Comparison of ENCODE assay signal across 2 cellular contexts in the genomic region with DNA sequence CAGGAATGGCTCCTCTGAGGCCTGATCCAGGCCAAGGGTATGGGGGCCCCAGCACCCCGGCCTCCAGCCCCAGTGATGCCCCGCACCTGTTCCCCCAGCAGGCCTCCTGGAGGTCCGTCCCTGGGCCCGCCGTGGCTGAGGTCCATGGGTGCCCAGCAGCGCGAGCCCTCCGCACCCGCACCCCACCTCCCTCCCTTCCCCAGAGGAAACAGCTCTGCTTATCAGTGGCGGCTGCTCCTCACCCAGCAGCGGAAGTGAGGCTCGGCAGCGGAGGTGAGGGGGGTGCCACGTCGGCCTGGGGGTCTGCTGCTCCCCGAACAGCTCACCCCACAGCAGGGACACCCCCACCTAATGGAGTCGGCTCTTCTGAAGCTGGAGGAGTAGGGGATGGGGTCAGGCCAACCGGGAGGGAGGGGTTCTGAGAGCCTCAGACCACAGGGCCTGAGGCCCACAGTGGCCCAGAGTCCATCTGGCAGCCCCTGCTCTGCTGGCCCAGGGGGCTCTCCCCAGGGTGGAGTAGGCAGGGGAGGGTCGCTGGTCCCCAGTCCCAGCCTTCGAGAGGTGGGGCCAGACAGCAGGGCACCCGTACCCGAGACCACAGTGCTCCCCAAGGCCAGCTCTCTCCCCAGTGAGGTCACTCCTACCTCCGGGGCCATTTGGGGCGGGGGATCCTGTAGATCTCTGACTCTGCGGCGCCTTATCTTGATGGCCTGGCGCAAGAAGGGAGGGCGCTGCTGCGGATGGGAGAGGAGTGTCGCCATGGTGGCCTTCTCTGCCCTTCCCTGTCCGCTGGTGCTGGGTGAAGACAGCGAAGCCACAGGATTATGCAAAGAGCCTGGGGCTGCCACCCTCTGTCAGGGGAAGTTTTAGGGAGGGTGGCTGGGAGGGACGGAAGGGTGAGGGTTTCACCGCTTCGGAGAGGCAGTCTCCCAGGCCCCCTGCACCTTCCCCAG.
TF ChIP-seq lines count a peak whose summit lies in the region.

A gene (minus strand): TSS at position 828 of the 953 bp plus-strand sequence. CDS start 67 bp downstream, at position 761.

TF ChIP-seq in HEK293, 187 proteins besides CTCF, POLR2A, EP300 and RAD21 (continued from another document):
- TF ChIP-seq, protein P1, sequence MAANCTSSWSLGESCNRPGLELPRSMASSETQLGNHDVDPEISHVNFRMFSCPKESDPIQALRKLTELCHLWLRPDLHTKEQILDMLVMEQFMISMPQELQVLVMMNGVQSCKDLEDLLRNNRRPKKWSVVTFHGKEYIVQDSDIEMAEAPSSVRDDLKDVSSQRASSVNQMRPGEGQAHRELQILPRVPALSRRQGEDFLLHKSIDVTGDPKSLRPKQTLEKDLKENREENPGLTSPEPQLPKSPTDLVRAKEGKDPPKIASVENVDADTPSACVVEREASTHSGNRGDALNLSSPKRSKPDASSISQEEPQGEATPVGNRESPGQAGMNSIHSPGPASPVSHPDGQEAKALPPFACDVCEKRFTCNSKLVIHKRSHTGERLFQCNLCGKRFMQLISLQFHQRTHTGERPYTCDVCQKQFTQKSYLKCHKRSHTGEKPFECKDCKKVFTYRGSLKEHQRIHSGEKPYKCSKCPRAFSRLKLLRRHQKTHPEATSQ (tag by site-specific recombination; IDR thresholded peaks at IDR 0.05): no peak
- TF ChIP-seq OSR2 (tag by site-specific recombination; IDR thresholded peaks at IDR 0.05): no peak
- TF ChIP-seq, protein P2, sequence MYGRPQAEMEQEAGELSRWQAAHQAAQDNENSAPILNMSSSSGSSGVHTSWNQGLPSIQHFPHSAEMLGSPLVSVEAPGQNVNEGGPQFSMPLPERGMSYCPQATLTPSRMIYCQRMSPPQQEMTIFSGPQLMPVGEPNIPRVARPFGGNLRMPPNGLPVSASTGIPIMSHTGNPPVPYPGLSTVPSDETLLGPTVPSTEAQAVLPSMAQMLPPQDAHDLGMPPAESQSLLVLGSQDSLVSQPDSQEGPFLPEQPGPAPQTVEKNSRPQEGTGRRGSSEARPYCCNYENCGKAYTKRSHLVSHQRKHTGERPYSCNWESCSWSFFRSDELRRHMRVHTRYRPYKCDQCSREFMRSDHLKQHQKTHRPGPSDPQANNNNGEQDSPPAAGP (tag by site-specific recombination; IDR thresholded peaks at IDR 0.05): peak; percentile 24; the same call in 1 of the 2 replicates

TF ChIP-seq in GM12878, 131 proteins besides CTCF, POLR2A, EP300 and RAD21 (continued from another document and continues in another):
- TF ChIP-seq, protein P3, sequence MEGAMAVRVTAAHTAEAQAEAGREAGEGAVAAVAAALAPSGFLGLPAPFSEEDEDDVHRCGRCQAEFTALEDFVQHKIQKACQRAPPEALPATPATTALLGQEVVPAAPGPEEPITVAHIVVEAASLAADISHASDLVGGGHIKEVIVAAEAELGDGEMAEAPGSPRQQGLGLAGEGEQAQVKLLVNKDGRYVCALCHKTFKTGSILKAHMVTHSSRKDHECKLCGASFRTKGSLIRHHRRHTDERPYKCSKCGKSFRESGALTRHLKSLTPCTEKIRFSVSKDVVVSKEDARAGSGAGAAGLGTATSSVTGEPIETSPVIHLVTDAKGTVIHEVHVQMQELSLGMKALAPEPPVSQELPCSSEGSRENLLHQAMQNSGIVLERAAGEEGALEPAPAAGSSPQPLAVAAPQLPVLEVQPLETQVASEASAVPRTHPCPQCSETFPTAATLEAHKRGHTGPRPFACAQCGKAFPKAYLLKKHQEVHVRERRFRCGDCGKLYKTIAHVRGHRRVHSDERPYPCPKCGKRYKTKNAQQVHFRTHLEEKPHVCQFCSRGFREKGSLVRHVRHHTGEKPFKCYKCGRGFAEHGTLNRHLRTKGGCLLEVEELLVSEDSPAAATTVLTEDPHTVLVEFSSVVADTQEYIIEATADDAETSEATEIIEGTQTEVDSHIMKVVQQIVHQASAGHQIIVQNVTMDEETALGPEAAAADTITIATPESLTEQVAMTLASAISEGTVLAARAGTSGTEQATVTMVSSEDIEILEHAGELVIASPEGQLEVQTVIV (IDR thresholded peaks at IDR 0.05; ENCODE audit: borderline replicate concordance, partially characterized antibody): no peak
- TF ChIP-seq, protein P4, sequence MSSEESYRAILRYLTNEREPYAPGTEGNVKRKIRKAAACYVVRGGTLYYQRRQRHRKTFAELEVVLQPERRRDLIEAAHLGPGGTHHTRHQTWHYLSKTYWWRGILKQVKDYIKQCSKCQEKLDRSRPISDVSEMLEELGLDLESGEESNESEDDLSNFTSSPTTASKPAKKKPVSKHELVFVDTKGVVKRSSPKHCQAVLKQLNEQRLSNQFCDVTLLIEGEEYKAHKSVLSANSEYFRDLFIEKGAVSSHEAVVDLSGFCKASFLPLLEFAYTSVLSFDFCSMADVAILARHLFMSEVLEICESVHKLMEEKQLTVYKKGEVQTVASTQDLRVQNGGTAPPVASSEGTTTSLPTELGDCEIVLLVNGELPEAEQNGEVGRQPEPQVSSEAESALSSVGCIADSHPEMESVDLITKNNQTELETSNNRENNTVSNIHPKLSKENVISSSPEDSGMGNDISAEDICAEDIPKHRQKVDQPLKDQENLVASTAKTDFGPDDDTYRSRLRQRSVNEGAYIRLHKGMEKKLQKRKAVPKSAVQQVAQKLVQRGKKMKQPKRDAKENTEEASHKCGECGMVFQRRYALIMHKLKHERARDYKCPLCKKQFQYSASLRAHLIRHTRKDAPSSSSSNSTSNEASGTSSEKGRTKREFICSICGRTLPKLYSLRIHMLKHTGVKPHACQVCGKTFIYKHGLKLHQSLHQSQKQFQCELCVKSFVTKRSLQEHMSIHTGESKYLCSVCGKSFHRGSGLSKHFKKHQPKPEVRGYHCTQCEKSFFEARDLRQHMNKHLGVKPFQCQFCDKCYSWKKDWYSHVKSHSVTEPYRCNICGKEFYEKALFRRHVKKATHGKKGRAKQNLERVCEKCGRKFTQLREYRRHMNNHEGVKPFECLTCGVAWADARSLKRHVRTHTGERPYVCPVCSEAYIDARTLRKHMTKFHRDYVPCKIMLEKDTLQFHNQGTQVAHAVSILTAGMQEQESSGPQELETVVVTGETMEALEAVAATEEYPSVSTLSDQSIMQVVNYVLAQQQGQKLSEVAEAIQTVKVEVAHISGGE (CRISPR knock-in tag; IDR thresholded peaks at IDR 0.05): no peak
- TF ChIP-seq HDAC6 (IDR thresholded peaks at IDR 0.05; ENCODE audit: unreplicated experiment): no peak
- TF ChIP-seq POLR2AphosphoS5 (IDR thresholded peaks at IDR 0.05; ENCODE audit: low read length): no peak
- no peak for TF ChIP-seq IRF4 (IDR thresholded peaks at IDR 0.05; ENCODE audit: low read depth, low read length)
- TF ChIP-seq, protein P5, sequence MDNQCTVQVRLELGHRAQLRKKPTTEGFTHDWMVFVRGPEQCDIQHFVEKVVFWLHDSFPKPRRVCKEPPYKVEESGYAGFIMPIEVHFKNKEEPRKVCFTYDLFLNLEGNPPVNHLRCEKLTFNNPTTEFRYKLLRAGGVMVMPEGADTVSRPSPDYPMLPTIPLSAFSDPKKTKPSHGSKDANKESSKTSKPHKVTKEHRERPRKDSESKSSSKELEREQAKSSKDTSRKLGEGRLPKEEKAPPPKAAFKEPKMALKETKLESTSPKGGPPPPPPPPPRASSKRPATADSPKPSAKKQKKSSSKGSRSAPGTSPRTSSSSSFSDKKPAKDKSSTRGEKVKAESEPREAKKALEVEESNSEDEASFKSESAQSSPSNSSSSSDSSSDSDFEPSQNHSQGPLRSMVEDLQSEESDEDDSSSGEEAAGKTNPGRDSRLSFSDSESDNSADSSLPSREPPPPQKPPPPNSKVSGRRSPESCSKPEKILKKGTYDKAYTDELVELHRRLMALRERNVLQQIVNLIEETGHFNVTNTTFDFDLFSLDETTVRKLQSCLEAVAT (IDR thresholded peaks at IDR 0.05): peak; percentile 54; the same call in 1 of the 2 replicates
- peak; percentile 90 for TF ChIP-seq SMARCA5 (IDR thresholded peaks at IDR 0.05)
- TF ChIP-seq, protein P6, sequence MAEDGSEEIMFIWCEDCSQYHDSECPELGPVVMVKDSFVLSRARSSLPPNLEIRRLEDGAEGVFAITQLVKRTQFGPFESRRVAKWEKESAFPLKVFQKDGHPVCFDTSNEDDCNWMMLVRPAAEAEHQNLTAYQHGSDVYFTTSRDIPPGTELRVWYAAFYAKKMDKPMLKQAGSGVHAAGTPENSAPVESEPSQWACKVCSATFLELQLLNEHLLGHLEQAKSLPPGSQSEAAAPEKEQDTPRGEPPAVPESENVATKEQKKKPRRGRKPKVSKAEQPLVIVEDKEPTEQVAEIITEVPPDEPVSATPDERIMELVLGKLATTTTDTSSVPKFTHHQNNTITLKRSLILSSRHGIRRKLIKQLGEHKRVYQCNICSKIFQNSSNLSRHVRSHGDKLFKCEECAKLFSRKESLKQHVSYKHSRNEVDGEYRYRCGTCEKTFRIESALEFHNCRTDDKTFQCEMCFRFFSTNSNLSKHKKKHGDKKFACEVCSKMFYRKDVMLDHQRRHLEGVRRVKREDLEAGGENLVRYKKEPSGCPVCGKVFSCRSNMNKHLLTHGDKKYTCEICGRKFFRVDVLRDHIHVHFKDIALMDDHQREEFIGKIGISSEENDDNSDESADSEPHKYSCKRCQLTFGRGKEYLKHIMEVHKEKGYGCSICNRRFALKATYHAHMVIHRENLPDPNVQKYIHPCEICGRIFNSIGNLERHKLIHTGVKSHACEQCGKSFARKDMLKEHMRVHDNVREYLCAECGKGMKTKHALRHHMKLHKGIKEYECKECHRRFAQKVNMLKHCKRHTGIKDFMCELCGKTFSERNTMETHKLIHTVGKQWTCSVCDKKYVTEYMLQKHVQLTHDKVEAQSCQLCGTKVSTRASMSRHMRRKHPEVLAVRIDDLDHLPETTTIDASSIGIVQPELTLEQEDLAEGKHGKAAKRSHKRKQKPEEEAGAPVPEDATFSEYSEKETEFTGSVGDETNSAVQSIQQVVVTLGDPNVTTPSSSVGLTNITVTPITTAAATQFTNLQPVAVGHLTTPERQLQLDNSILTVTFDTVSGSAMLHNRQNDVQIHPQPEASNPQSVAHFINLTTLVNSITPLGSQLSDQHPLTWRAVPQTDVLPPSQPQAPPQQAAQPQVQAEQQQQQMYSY (CRISPR knock-in tag; IDR thresholded peaks at IDR 0.05): no peak
- no peak for TF ChIP-seq ZNF274 (IDR thresholded peaks at IDR 0.05; ENCODE audit: insufficient read depth, insufficient read length)
- no peak for TF ChIP-seq FOXK2 (IDR thresholded peaks at IDR 0.05)
- TF ChIP-seq FOS (IDR thresholded peaks at IDR 0.05; ENCODE audit: borderline replicate concordance, extremely low read depth, insufficient read length): no peak
- TF ChIP-seq, protein P7, sequence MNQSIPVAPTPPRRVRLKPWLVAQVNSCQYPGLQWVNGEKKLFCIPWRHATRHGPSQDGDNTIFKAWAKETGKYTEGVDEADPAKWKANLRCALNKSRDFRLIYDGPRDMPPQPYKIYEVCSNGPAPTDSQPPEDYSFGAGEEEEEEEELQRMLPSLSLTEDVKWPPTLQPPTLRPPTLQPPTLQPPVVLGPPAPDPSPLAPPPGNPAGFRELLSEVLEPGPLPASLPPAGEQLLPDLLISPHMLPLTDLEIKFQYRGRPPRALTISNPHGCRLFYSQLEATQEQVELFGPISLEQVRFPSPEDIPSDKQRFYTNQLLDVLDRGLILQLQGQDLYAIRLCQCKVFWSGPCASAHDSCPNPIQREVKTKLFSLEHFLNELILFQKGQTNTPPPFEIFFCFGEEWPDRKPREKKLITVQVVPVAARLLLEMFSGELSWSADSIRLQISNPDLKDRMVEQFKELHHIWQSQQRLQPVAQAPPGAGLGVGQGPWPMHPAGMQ (IDR thresholded peaks at IDR 0.05; ENCODE audit: borderline replicate concordance): no peak
- TF ChIP-seq, protein P8, sequence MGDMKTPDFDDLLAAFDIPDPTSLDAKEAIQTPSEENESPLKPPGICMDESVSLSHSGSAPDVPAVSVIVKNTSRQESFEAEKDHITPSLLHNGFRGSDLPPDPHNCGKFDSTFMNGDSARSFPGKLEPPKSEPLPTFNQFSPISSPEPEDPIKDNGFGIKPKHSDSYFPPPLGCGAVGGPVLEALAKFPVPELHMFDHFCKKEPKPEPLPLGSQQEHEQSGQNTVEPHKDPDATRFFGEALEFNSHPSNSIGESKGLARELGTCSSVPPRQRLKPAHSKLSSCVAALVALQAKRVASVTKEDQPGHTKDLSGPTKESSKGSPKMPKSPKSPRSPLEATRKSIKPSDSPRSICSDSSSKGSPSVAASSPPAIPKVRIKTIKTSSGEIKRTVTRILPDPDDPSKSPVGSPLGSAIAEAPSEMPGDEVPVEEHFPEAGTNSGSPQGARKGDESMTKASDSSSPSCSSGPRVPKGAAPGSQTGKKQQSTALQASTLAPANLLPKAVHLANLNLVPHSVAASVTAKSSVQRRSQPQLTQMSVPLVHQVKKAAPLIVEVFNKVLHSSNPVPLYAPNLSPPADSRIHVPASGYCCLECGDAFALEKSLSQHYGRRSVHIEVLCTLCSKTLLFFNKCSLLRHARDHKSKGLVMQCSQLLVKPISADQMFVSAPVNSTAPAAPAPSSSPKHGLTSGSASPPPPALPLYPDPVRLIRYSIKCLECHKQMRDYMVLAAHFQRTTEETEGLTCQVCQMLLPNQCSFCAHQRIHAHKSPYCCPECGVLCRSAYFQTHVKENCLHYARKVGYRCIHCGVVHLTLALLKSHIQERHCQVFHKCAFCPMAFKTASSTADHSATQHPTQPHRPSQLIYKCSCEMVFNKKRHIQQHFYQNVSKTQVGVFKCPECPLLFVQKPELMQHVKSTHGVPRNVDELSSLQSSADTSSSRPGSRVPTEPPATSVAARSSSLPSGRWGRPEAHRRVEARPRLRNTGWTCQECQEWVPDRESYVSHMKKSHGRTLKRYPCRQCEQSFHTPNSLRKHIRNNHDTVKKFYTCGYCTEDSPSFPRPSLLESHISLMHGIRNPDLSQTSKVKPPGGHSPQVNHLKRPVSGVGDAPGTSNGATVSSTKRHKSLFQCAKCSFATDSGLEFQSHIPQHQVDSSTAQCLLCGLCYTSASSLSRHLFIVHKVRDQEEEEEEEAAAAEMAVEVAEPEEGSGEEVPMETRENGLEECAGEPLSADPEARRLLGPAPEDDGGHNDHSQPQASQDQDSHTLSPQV (IDR thresholded peaks at IDR 0.05): no peak
- TF ChIP-seq CREM (IDR thresholded peaks at IDR 0.05; ENCODE audit: low read depth): no peak
- TF ChIP-seq ATF7 (IDR thresholded peaks at IDR 0.05; ENCODE audit: low read depth): peak; percentile 44
- TF ChIP-seq POU2F2 (IDR thresholded peaks at IDR 0.05; ENCODE audit: borderline replicate concordance, low read depth, low read length): peak; percentile 71; the same call in 1 of the 3 replicates
- no peak for TF ChIP-seq BMI1 (IDR thresholded peaks at IDR 0.05; ENCODE audit: borderline replicate concordance)
- peak; percentile 20; the same call in 1 of the 2 replicates for TF ChIP-seq CBFB (IDR thresholded peaks at IDR 0.05; ENCODE audit: low read depth)
- TF ChIP-seq JUND (IDR thresholded peaks at IDR 0.05; ENCODE audit: low read depth, low read length): no peak
- TF ChIP-seq TAF1 (IDR thresholded peaks at IDR 0.05; ENCODE audit: borderline replicate concordance, low read depth, low read length): peak; percentile 51; the same call in 1 of the 2 replicates
- no peak; a peak in 1 of 4 replicates for TF ChIP-seq IKZF2 (IDR thresholded peaks at IDR 0.05)
- TF ChIP-seq SRF (IDR thresholded peaks at IDR 0.05; ENCODE audit: low read depth in 2 of 2, low read length in 2 of 2): no peak
- TF ChIP-seq FOXM1 (IDR thresholded peaks at IDR 0.05; ENCODE audit: low read depth, low read length): no peak
- peak in 1 of 2 experiments; percentile 6; a peak in 1 of 4 replicates for TF ChIP-seq BHLHE40 (IDR thresholded peaks at IDR 0.05; ENCODE audit: borderline replicate concordance in 1 of 2, low read depth in 2 of 2, low read length in 1 of 2)
- no peak for TF ChIP-seq ZNF622 (IDR thresholded peaks at IDR 0.05)
- TF ChIP-seq SMAD1 (IDR thresholded peaks at IDR 0.05; ENCODE audit: low read depth, partially characterized antibody): no peak
- TF ChIP-seq CEBPB (IDR thresholded peaks at IDR 0.05; ENCODE audit: borderline replicate concordance in 1 of 2, low read depth in 2 of 2, low read length in 2 of 2): no peak
- no peak for TF ChIP-seq ZNF207 (IDR thresholded peaks at IDR 0.05; ENCODE audit: borderline replicate concordance)
- no peak for TF ChIP-seq SMC3 (IDR thresholded peaks at IDR 0.05; ENCODE audit: borderline replicate concordance, low read length)
- TF ChIP-seq TBL1XR1 (IDR thresholded peaks at IDR 0.05; ENCODE audit: low read depth, low read length): no peak
- TF ChIP-seq YY1 (IDR thresholded peaks at IDR 0.05; ENCODE audit: low read depth, low read length): 0 out of 2 replicates have a peak, but pooled peaks have one; percentile 9
- no peak for TF ChIP-seq SREBF2 (IDR thresholded peaks at IDR 0.05; ENCODE audit: low read length)
